17 cellular contexts compared by ENCODE assay signal in the genomic region with DNA sequence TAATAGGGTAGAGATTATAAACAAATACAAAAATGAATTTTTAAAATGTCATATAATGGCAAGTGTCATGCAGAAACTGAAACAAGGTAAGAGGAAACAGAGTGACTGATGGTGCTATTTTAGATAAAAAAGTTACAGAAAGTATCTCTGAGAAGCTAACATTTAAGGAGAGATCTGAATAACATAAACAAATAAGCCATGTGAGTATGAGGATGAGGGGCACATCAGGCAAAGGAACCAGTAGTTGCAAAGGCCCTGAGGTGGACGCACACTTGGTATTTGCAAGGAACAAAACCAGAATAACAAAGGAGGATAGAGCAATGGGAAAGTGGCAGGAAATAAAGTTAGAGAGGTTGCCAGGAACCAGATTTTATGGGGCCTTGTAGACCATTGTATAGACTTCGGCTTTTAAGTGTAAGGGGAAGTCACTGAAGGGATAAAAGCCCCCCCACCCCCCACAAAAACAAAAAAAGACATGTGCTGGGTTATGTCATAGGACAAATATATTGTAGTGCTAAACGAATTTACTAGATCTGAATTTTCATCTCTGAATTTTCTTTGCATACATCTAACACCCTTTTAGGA.
DNase-seq lines count a peak whose midpoint lies in the region; ATAC-seq and TF ChIP-seq lines count a peak whose summit lies in the region.
"Had no signal": no experiment of that assay in that cellular context is flagged by ENCODE, and none has a peak within 500 bp of the region (broad histone marks: within the 10 kb centered on the region; RNA-seq: fewer than 3 reads in every experiment).

No MANE protein-coding gene starts in this region.

- no peaks in the 10 kb centered on the region for H3K27me3 Mint-ChIP-seq in activated CD4-positive, alpha-beta T cell treated with anti-CD3 and anti-CD28 coated beads, Interleukin-2, amount 10 ng/mL, durations not matched to agents 7 days and 5 days
- H3K27me3 Mint-ChIP-seq in activated B cell treated with CpG ODN at 0.5 μM for 24 hours (no peaks in the 10 kb centered on the region), osteocyte (ENCODE audit: unreplicated experiment) (no peaks in the 10 kb centered on the region)

- peak overlapping the region; percentile 3 for H3K27ac Mint-ChIP-seq in activated CD4-positive, alpha-beta T cell treated with anti-CD3 and anti-CD28 coated beads, Interleukin-2, amount 10 ng/mL, durations not matched to agents 7 days and 5 days
- H3K27ac Mint-ChIP-seq in activated B cell treated with CpG ODN at 0.5 μM for 24 hours (peak overlapping the region; percentile 59), osteocyte (ENCODE audit: unreplicated experiment) (peak overlapping the region; percentile 4)
- H3K27ac Mint-ChIP-seq: endodermal cell had no signal

- H3K36me3 ChIP-seq in suprapubic skin = no peaks in the 10 kb centered on the region
- H3K36me3 ChIP-seq: SJSA1, vagina, WERI-Rb-1 had no signal

- H3K27me3 ChIP-seq in suprapubic skin = no peaks in the 10 kb centered on the region
- H3K27me3 ChIP-seq: SJSA1, vagina had no signal

- TF ChIP-seq EP300 in suprapubic skin (IDR thresholded peaks at IDR 0.05) = no peak

- no peaks in the 10 kb centered on the region for H3K9me3 ChIP-seq in suprapubic skin
- H3K9me3 ChIP-seq: psoas muscle, SJSA1, vagina had no signal

- H3K27ac ChIP-seq in suprapubic skin = no peak overlapping the region
- H3K27ac ChIP-seq: KMS-11, psoas muscle, SJSA1, vagina, WERI-Rb-1 had no signal

- intact Hi-C loops in activated B cell treated with CpG ODN at 0.5 μM for 24 hours (cut with micrococcal nuclease) = no loop called here

- H3K36me3 Mint-ChIP-seq in activated CD4-positive, alpha-beta T cell treated with anti-CD3 and anti-CD28 coated beads, Interleukin-2, amount 10 ng/mL, durations not matched to agents 7 days and 5 days (ENCODE audit: low read depth) = peaks cover 5% of the 10 kb centered on the region
- H3K36me3 Mint-ChIP-seq in activated B cell treated with CpG ODN at 0.5 μM for 24 hours (ENCODE audit: low read depth) (no peaks in the 10 kb centered on the region), osteocyte (ENCODE audit: unreplicated experiment) (no peaks in the 10 kb centered on the region)

- H3K4me1 Mint-ChIP-seq in activated CD4-positive, alpha-beta T cell treated with anti-CD3 and anti-CD28 coated beads, Interleukin-2, amount 10 ng/mL, durations not matched to agents 7 days and 5 days = peaks cover 33% of the 10 kb centered on the region
- peaks cover 37% of the 10 kb centered on the region for H3K4me1 Mint-ChIP-seq in activated B cell treated with CpG ODN at 0.5 μM for 24 hours
- H3K4me1 Mint-ChIP-seq in osteocyte (ENCODE audit: unreplicated experiment) = peaks cover 36% of the 10 kb centered on the region

- no peaks in the 10 kb centered on the region for H3K9me3 Mint-ChIP-seq in activated CD4-positive, alpha-beta T cell treated with anti-CD3 and anti-CD28 coated beads, Interleukin-2, amount 10 ng/mL, durations not matched to agents 7 days and 5 days
- H3K9me3 Mint-ChIP-seq in activated B cell treated with CpG ODN at 0.5 μM for 24 hours (no peaks in the 10 kb centered on the region), osteocyte (ENCODE audit: unreplicated experiment) (no peaks in the 10 kb centered on the region)

- H3K4me3 ChIP-seq in suprapubic skin = no peak overlapping the region
- H3K4me3 ChIP-seq: psoas muscle, SJSA1, vagina had no signal

- ATAC-seq in HG02642 (IDR thresholded peaks at IDR 0.05; ENCODE audit: poor library complexity, unreplicated experiment) (peak; percentile 52), activated B cell treated with CpG ODN at 0.5 μM for 24 hours (ENCODE audit: low read depth) (no peak)
- ATAC-seq: psoas muscle had no signal

- POLR2A ChIA-PET in activated CD4-positive, alpha-beta T cell treated with anti-CD3 and anti-CD28 coated beads, Interleukin-2, amount 10 ng/mL, durations not matched to agents 7 days and 5 days (lab: Charles Lee) = no interaction called here
- POLR2A ChIA-PET in activated B cell treated with CpG ODN at 0.5 μM for 24 hours (lab: Charles Lee) = interaction anchor here (0.7 to 1.1 kb wide), 3 partner anchors 76 to 152 kb away, joined by 3 to 5 read pairs (median 4); no protein-coding TSS in a partner anchor

- DNase-seq in activated CD4-positive, alpha-beta T cell treated with anti-CD3 and anti-CD28 coated beads, Interleukin-2, amount 10 ng/mL, durations not matched to agents 7 days and 5 days = no peak
- DNase-seq in activated CD4-positive, alpha-beta T cell treated with anti-CD3 and anti-CD28 coated beads, Interleukin-2, amount 50 U/mL, for 4 hours = no peak
- no peak for DNase-seq in activated B cell treated with CpG ODN at 0.5 μM for 24 hours
- DNase-seq in osteocyte (ENCODE audit: extremely low spot score, unreplicated experiment) = no peak
- no peak for DNase-seq in T-helper 9 cell
- no peak for DNase-seq in NCI-H345 treated with DMSO at 0.1 percent for 48 hours (lab: John Stamatoyannopoulos, UW; ENCODE audit: unreplicated experiment)
- DNase-seq in suprapubic skin (ENCODE audit: low spot score in 2 of 2) = no peak
- DNase-seq: activated gamma-delta T cell treated with Interleukin-2 at 50 U/mL for 16 hours, endodermal cell, kidney glomerular epithelial cell, NCI-H1930, psoas muscle, WERI-Rb-1 had no signal

- TF ChIP-seq CTCF in activated B cell treated with CpG ODN at 0.5 μM for 24 hours (IDR thresholded peaks at IDR 0.05) (no peak), osteocyte (IDR thresholded peaks at IDR 0.05) (no peak), suprapubic skin (IDR thresholded peaks at IDR 0.05) (no peak)

- TF ChIP-seq POLR2A in suprapubic skin (IDR thresholded peaks at IDR 0.05) = no peak

- CTCF ChIA-PET in activated CD4-positive, alpha-beta T cell treated with anti-CD3 and anti-CD28 coated beads, Interleukin-2, amount 10 ng/mL, durations not matched to agents 7 days and 5 days (lab: Charles Lee) = no interaction called here
- CTCF ChIA-PET in activated B cell treated with CpG ODN at 0.5 μM for 24 hours (lab: Charles Lee) = interaction anchor here (1.5 kb wide), 1 partner anchor 152 kb away, joined by 3 read pairs; no protein-coding TSS in a partner anchor

- H3K4me1 ChIP-seq in suprapubic skin = no peaks in the 10 kb centered on the region
- H3K4me1 ChIP-seq: psoas muscle, SJSA1 had no signal

- 85% methylated on average over 3 of the region's 3 CpGs for WGBS in suprapubic skin

- no peak overlapping the region for H3K4me3 Mint-ChIP-seq in activated CD4-positive, alpha-beta T cell treated with anti-CD3 and anti-CD28 coated beads, Interleukin-2, amount 10 ng/mL, durations not matched to agents 7 days and 5 days
- H3K4me3 Mint-ChIP-seq in activated B cell treated with CpG ODN at 0.5 μM for 24 hours = peak overlapping the region; percentile 11
- no peak overlapping the region for H3K4me3 Mint-ChIP-seq in osteocyte (ENCODE audit: unreplicated experiment)
- H3K4me3 Mint-ChIP-seq: endodermal cell had no signal

Comparison
In these comparisons a context has a peak if more than half of its experiments do, and no peak if none do; other contexts are left out.
1. H3K27ac Mint-ChIP-seq: peak in every context shown above with its lines; median percentile 59 in activated B cell treated with CpG ODN at 0.5 μM for 24 hours; 4 in osteocyte; 3 in activated CD4-positive, alpha-beta T cell treated with anti-CD3 and anti-CD28 coated beads, Interleukin-2, amount 10 ng/mL, durations not matched to agents 7 days and 5 days.